ENCODE assay signal across 8 cellular contexts in genomic region chr10:47557625-47558024, GRCh38. TPM values are rescaled to one million over a fixed set of nuclear protein-coding genes. Genes with fewer than 3 reads are reported as not detected.
DNase-seq lines count a peak whose midpoint lies in the region; ATAC-seq and TF ChIP-seq lines count a peak whose summit lies in the region.
"Not testable (repeated sequence)": the region's sequence is repeated elsewhere in the genome, so short reads cannot be mapped to it uniquely, and the experiment has no call there.

No MANE protein-coding gene starts in this region.

- not testable (repeated sequence) for H2BK5ac ChIP-seq in mesenchymal stem cell (ENCODE audit: low read depth, low read length, poor library complexity, severe bottlenecking)

- H3K23ac ChIP-seq in mesenchymal stem cell (ENCODE audit: low read length in 2 of 2): not testable (repeated sequence)

- H2BK120ac ChIP-seq in mesenchymal stem cell (ENCODE audit: low read depth, low read length): not testable (repeated sequence)

- peak; percentile 42 for ATAC-seq in GM21619 (IDR thresholded peaks at IDR 0.05; ENCODE audit: unreplicated experiment)
- ATAC-seq in HG03565 (IDR thresholded peaks at IDR 0.05; ENCODE audit: unreplicated experiment): peak; percentile 31
- not testable (repeated sequence) for ATAC-seq in RWPE2 (ENCODE audit: low read depth)
- ATAC-seq in stimulated activated naive CD8-positive, alpha-beta T cell treated with anti-CD3 and anti-CD28 coated beads, Interleukin-15, amount 100 ng/mL, for 72 hours: peak; percentile 4

- H3K4me2 ChIP-seq in mesenchymal stem cell (ENCODE audit: low read length, poor library complexity, severe bottlenecking): not testable (repeated sequence)

- not testable (repeated sequence) for H2AK5ac ChIP-seq in mesenchymal stem cell (ENCODE audit: low read length, severe bottlenecking)

- H3K14ac ChIP-seq in mesenchymal stem cell (ENCODE audit: low read length in 2 of 2): not testable (repeated sequence)

- not testable (repeated sequence) for H3K4me3 Mint-ChIP-seq in stimulated activated naive CD8-positive, alpha-beta T cell treated with anti-CD3 and anti-CD28 coated beads, Interleukin-15, amount 100 ng/mL, for 72 hours

- not testable (repeated sequence) for H3K9me3 Mint-ChIP-seq in stimulated activated naive CD8-positive, alpha-beta T cell treated with anti-CD3 and anti-CD28 coated beads, Interleukin-15, amount 100 ng/mL, for 72 hours

- not testable (repeated sequence) for H2BK15ac ChIP-seq in mesenchymal stem cell (ENCODE audit: low read depth, poor library complexity, severe bottlenecking)

- H3K79me1 ChIP-seq in mesenchymal stem cell (replicated peaks; ENCODE audit: low read length, poor library complexity, severe bottlenecking): not testable (repeated sequence)

- H4K8ac ChIP-seq in mesenchymal stem cell (ENCODE audit: low read length): not testable (repeated sequence)

- not testable (repeated sequence) for H3K18ac ChIP-seq in mesenchymal stem cell (ENCODE audit: low read depth in 1 of 2, low read length in 2 of 2)

- not testable (repeated sequence) for H3K4me1 Mint-ChIP-seq in stimulated activated naive CD8-positive, alpha-beta T cell treated with anti-CD3 and anti-CD28 coated beads, Interleukin-15, amount 100 ng/mL, for 72 hours

- not testable (repeated sequence) for H3K9me3 ChIP-seq in RWPE2 (ENCODE audit: severe bottlenecking); mesenchymal stem cell (ENCODE audit: control insufficient read depth, low read length)

- H3K36me3 ChIP-seq in RWPE2 (ENCODE audit: low read depth); mesenchymal stem cell (ENCODE audit: control insufficient read depth in 1 of 2, insufficient read depth in 2 of 2, low read depth in 1 of 2, low read length in 2 of 2): not testable (repeated sequence)

- H2AFZ ChIP-seq in mesenchymal stem cell (ENCODE audit: low read depth, low read length): not testable (repeated sequence)

- DNase-seq in DMS53 (lab: John Stamatoyannopoulos, UW) (peak; percentile 18), astrocyte of the hippocampus (ENCODE audit: low read depth, low spot score) (peak; percentile 21), fibroblast of the aortic adventitia (ENCODE audit: low read depth) (peak; percentile 10), mesenchymal stem cell (peak; percentile 6)
- not testable (repeated sequence) for DNase-seq in RWPE2 (ENCODE audit: low spot score); stimulated activated naive CD8-positive, alpha-beta T cell treated with anti-CD3 and anti-CD28 coated beads, Interleukin-15, amount 100 ng/mL, for 72 hours

- not testable (repeated sequence) for H2BK12ac ChIP-seq in mesenchymal stem cell (ENCODE audit: low read length in 2 of 2)

- not testable (repeated sequence) for H3K4me3 ChIP-seq in RWPE2 (ENCODE audit: severe bottlenecking); fibroblast of the aortic adventitia (ENCODE audit: low read depth, low read length); mesenchymal stem cell (ENCODE audit: insufficient read depth in 1 of 2, low read depth in 1 of 2, low read length in 2 of 2)

- H3K4me1 ChIP-seq in RWPE2 (ENCODE audit: insufficient read depth, poor library complexity, severe bottlenecking): peaks cover 12% of the 10 kb centered on the region
- not testable (repeated sequence) for H3K4me1 ChIP-seq in mesenchymal stem cell (ENCODE audit: control insufficient read depth, insufficient read depth, low read depth, low read length)

- peak overlapping the region; percentile 87 for H3K9ac ChIP-seq in mesenchymal stem cell (ENCODE audit: low read length)

- H3K27ac Mint-ChIP-seq in stimulated activated naive CD8-positive, alpha-beta T cell treated with anti-CD3 and anti-CD28 coated beads, Interleukin-15, amount 100 ng/mL, for 72 hours: not testable (repeated sequence)

- H3K4ac ChIP-seq in mesenchymal stem cell (ENCODE audit: low read depth in 1 of 2, low read length in 2 of 2): not testable (repeated sequence)

- H3K27me3 Mint-ChIP-seq in stimulated activated naive CD8-positive, alpha-beta T cell treated with anti-CD3 and anti-CD28 coated beads, Interleukin-15, amount 100 ng/mL, for 72 hours: not testable (repeated sequence)

- H4K91ac ChIP-seq in mesenchymal stem cell (ENCODE audit: low read length): not testable (repeated sequence)

- H3K27ac ChIP-seq in RWPE2 (ENCODE audit: poor library complexity, severe bottlenecking): peak overlapping the region; percentile 38
- not testable (repeated sequence) for H3K27ac ChIP-seq in mesenchymal stem cell (ENCODE audit: low read length, poor library complexity, severe bottlenecking)

- not testable (repeated sequence) for H3K27me3 ChIP-seq in RWPE2 (ENCODE audit: insufficient read depth, poor library complexity, severe bottlenecking); mesenchymal stem cell (ENCODE audit: control insufficient read depth in 1 of 2, insufficient read depth in 1 of 2, low read length in 2 of 2)

- not testable (repeated sequence) for TF ChIP-seq CTCF in RWPE2 (IDR thresholded peaks at IDR 0.05; ENCODE audit: poor library complexity, severe bottlenecking); fibroblast of the aortic adventitia (IDR thresholded peaks at IDR 0.05; ENCODE audit: insufficient read depth, low read length)

RNA-seq across cellular contexts. Expression of gene AGAP9, which starts 34.2 kb away (rescaled TPM):
- 4.2 and 7.0 TPM in 2 replicates for total RNA-seq in fibroblast of the aortic adventitia (ENCODE audit: low replicate concordance)
- 3.1 TPM for polyA plus RNA-seq in mesenchymal stem cell (2013, experiment 1 of 2)
- polyA plus RNA-seq in mesenchymal stem cell (2013, experiment 2 of 2): 2.6 TPM
